Comparison of ENCODE assay signal across 8 cellular contexts in the genomic region with DNA sequence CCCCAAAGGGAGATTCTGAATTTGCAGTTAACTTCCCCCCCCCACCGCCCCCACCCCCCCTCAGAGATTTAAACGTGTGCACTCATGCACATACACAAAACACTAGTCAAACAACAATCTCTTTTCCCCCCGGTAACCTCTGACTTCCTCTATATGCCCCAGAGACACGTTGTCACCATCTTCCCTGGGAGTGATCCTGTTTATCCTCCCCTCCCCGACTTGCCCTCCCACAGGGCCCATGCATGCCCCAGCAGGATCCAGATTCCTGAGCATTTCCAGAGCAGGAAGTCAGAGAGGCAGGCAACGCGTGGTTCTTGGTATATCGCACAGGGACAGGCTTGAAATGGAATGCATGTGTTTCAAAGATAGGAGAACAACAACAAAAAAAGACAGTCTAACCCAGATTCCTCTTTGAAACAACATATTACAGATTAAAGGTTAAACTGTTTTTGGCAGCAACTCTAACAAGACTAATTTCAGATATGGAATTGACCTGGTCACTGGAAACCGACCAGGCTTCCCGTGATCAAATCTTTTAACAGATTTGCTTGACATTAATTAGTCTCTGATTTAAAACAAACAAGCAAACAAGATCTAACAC. TPM values are rescaled to one million over a fixed set of nuclear protein-coding genes. Genes with fewer than 3 reads are reported as not detected.
DNase-seq lines count a peak whose midpoint lies in the region; ATAC-seq and TF ChIP-seq lines count a peak whose summit lies in the region.

No MANE protein-coding gene starts in this region.

- 3% methylated on average over 9 of the region's 10 CpGs for WGBS in right lobe of liver (ENCODE audit: insufficient coverage, low coverage, low lambda C conversion rate, missing lambda C conversion rate)
- 11% methylated on average over 10 of the region's 10 CpGs for WGBS in thyroid gland, 2 donors

- H3K4me3 ChIP-seq in OCI-LY7 (ENCODE audit: low read depth, low read length, poor library complexity, severe bottlenecking) (peak overlapping the region; percentile 81), colonic mucosa (peak overlapping the region; percentile 100), right lobe of liver (peak overlapping the region; percentile 100), thyroid gland (replicated peaks in 1 of 3) (peak overlapping the region; percentile 86 to 91 (median 90))

- peaks cover 12% of the 10 kb centered on the region for H4K20me1 ChIP-seq in OCI-LY7 (ENCODE audit: insufficient read depth, low read length)

- H3K79me2 ChIP-seq in OCI-LY7 (ENCODE audit: insufficient read depth, low read depth, low read length) = peaks cover 38% of the 10 kb centered on the region

- no peak for DNase-seq in activated T-cell treated with anti-CD3 and anti-CD28 coated beads, Interleukin-2, amount 50 U/mL, for 24 hours
- no peak for DNase-seq in activated T-cell treated with anti-CD3 and anti-CD28 coated beads for 4 hours
- DNase-seq in OCI-LY7 (ENCODE audit: low spot score) = peak; percentile 45
- DNase-seq in colonic mucosa = peak; percentile 57
- peak; percentile 40 to 65 (median 48) for DNase-seq in right lobe of liver
- peak; percentile 37 to 43 for DNase-seq in thyroid gland
- DNase-seq in Ammon's horn (ENCODE audit: low spot score) = no peak

- POLR2A ChIA-PET in OCI-LY7 (lab: Charles Lee) = interaction anchor here (0.7 to 1.3 kb wide), 3 partner anchors 20 to 251 kb away, joined by 3 read pairs; no protein-coding TSS in a partner anchor

- H3K4me1 ChIP-seq in OCI-LY7 (ENCODE audit: insufficient read depth, low read length, poor library complexity, severe bottlenecking) = peaks cover 27% of the 10 kb centered on the region
- peaks cover 20% of the 10 kb centered on the region for H3K4me1 ChIP-seq in colonic mucosa
- H3K4me1 ChIP-seq in right lobe of liver = peaks cover 0 to 24% (median 10%) of the 10 kb centered on the region in 4 donors
- peaks cover 22 to 33% of the 10 kb centered on the region in 2 donors for H3K4me1 ChIP-seq in thyroid gland

- H3K9me3 ChIP-seq in OCI-LY7 (ENCODE audit: low read length) (no peaks in the 10 kb centered on the region), colonic mucosa (no peaks in the 10 kb centered on the region), right lobe of liver (no peaks in the 10 kb centered on the region), thyroid gland (no peaks in the 10 kb centered on the region)

- TF ChIP-seq POLR2A in right lobe of liver (IDR thresholded peaks at IDR 0.05) (no peak), thyroid gland (IDR thresholded peaks at IDR 0.05) (no peak)

- peak overlapping the region; percentile 77 for H3K27ac Mint-ChIP-seq in activated T-cell treated with anti-CD3 and anti-CD28 coated beads, Interleukin-2, amount 50 U/mL, for 24 hours

- ATAC-seq in right lobe of liver = peak; percentile 20 to 58 (median 30)
- ATAC-seq in GM21786 (IDR thresholded peaks at IDR 0.05; ENCODE audit: unreplicated experiment) = no peak

- H2AFZ ChIP-seq in OCI-LY7 (ENCODE audit: low read length) = no peak overlapping the region

- peak overlapping the region; percentile 96 for H3K4me2 ChIP-seq in OCI-LY7 (ENCODE audit: low read length)

- peak overlapping the region; percentile 89 for H3K4me3 Mint-ChIP-seq in activated T-cell treated with anti-CD3 and anti-CD28 coated beads, Interleukin-2, amount 50 U/mL, for 24 hours

- H3K27me3 ChIP-seq in colonic mucosa (no peaks in the 10 kb centered on the region), right lobe of liver (no peaks in the 10 kb centered on the region), thyroid gland (no peaks in the 10 kb centered on the region)

- H3K27ac ChIP-seq in OCI-LY7 (ENCODE audit: low read depth, low read length, poor library complexity, severe bottlenecking) (peak overlapping the region; percentile 3), colonic mucosa (peak overlapping the region; percentile 94), right lobe of liver (peak overlapping the region; percentile 99 to 100 (median 100)), thyroid gland (peak overlapping the region; percentile 91 to 96 (median 96))

- H3K9me3 Mint-ChIP-seq in activated T-cell treated with anti-CD3 and anti-CD28 coated beads, Interleukin-2, amount 50 U/mL, for 24 hours = no peaks in the 10 kb centered on the region

- TF ChIP-seq CTCF in OCI-LY7 (conservative IDR thresholded peaks at IDR 0.05; ENCODE audit: low read length) (no peak), colonic mucosa (IDR thresholded peaks at IDR 0.05) (no peak), right lobe of liver (IDR thresholded peaks at IDR 0.05) (no peak), thyroid gland (IDR thresholded peaks at IDR 0.05) (no peak)

- H3K36me3 Mint-ChIP-seq in activated T-cell treated with anti-CD3 and anti-CD28 coated beads, Interleukin-2, amount 50 U/mL, for 24 hours (ENCODE audit: low read depth) = peaks cover 25% of the 10 kb centered on the region

- CTCF ChIA-PET in OCI-LY7 (lab: Charles Lee; ENCODE audit: unreplicated experiment) = no interaction called here

- peak overlapping the region; percentile 94 to 97 for H3K9ac ChIP-seq in colonic mucosa (ENCODE audit: low read depth in 2 of 2, low read length in 2 of 2)

- intact Hi-C loops in OCI-LY7 (cut with micrococcal nuclease; ENCODE audit: unreplicated experiment) = loop anchor here (2.0 to 5.0 kb wide), 2 partner anchors 258 to 334 kb away; no protein-coding TSS in a partner anchor
- intact Hi-C loops in colonic mucosa (cut with DNase I) = no loop called here
- intact Hi-C loops in right lobe of liver (cut with DNase I) = loop anchor here (5.0 to 10.0 kb wide), 2 partner anchors 132 to 134 kb away; no protein-coding TSS in a partner anchor
- intact Hi-C loops in thyroid gland (cut with DNase I) = no loop called here

- H3K36me3 ChIP-seq in OCI-LY7 (ENCODE audit: insufficient read depth, low read length) = 0 out of 2 replicates have a peak, but pooled peaks cover 1% of the 10 kb centered on the region
- no peaks in the 10 kb centered on the region for H3K36me3 ChIP-seq in colonic mucosa
- no peaks in the 10 kb centered on the region for H3K36me3 ChIP-seq in right lobe of liver
- no peaks in the 10 kb centered on the region for H3K36me3 ChIP-seq in thyroid gland

- H3K4me1 Mint-ChIP-seq in activated T-cell treated with anti-CD3 and anti-CD28 coated beads, Interleukin-2, amount 50 U/mL, for 24 hours (ENCODE audit: low read depth) = peaks cover 54% of the 10 kb centered on the region

- BruUV-seq in OCI-LY7 (replicated peaks; lab: Mats Ljungman, UMichigan) = no TSS peak

- no peaks in the 10 kb centered on the region for H3K27me3 Mint-ChIP-seq in activated T-cell treated with anti-CD3 and anti-CD28 coated beads, Interleukin-2, amount 50 U/mL, for 24 hours

- H3K9me2 ChIP-seq in OCI-LY7 (ENCODE audit: insufficient read depth, low read length) = no peaks in the 10 kb centered on the region

RNA-seq across cellular contexts. Expression of a gene that starts 1.3 kb away (rescaled TPM):
- total RNA-seq in OCI-LY7 (2014; rRNA removed; shearing (Covaris generic)) = 25.1 and 32.3 TPM in 2 replicates
- total RNA-seq in OCI-LY7 (2022) = 55.1 and 57.7 TPM in 2 replicates
- total RNA-seq in colonic mucosa = 100 to 1,000 TPM in 1 of 2 donors, 10 to 100 TPM in 1; 87.2 to 103 TPM
- 10 to 100 TPM; 32.7 to 75.5 (median 47.8) TPM for total RNA-seq in right lobe of liver
- total RNA-seq in thyroid gland = 10 to 100 TPM; 56.6 to 80.3 (median 64.5) TPM

RNA-seq across cellular contexts. Expression of a gene that starts 5.3 kb away (rescaled TPM):
- not detected in 2 replicates for total RNA-seq in OCI-LY7 (2014; rRNA removed; shearing (Covaris generic))
- total RNA-seq in OCI-LY7 (2022) (not detected in 2 replicates), colonic mucosa (1 to 10 TPM in 1 of 2 donors, not detected in 1; 3.3 TPM), right lobe of liver (not detected), thyroid gland (1 to 10 TPM in 3 of 4 donors, under 1 TPM in 1; 0.45 to 4.9 (median 1.6) TPM)

Comparison
In these comparisons a context has a peak if more than half of its experiments do, and no peak if none do; other contexts are left out.
1. DNase-seq: peak in OCI-LY7 (single experiment), colonic mucosa (single experiment), right lobe of liver (3 of 3) and thyroid gland (2 of 2); none in activated T-cell treated with anti-CD3 and anti-CD28 coated beads, Interleukin-2, amount 50 U/mL, for 24 hours (single experiment), activated T-cell treated with anti-CD3 and anti-CD28 coated beads for 4 hours (single experiment) and Ammon's horn (single experiment).
2. H3K27ac ChIP-seq: peak in every context shown above with its lines; median percentile 100 in right lobe of liver; 96 in thyroid gland; 94 in colonic mucosa; 3 in OCI-LY7.
3. intact Hi-C loops: an anchor here in OCI-LY7 (2.0 to 5.0 kb wide) and right lobe of liver (5.0 to 10.0 kb wide); none called in colonic mucosa and thyroid gland.
4. Peak in every context shown above with its lines, with median percentiles within 50 percentile points of each other: H3K4me3 ChIP-seq.